Comparison of ENCODE assay signal across 12 cellular contexts in genomic region chrX:11663875-11664210, GRCh38. TPM values are rescaled to one million over a fixed set of nuclear protein-coding genes. Genes with fewer than 3 reads are reported as not detected.
DNase-seq lines count a peak whose midpoint lies in the region; ATAC-seq and TF ChIP-seq lines count a peak whose summit lies in the region.
"Had no signal": no experiment of that assay in that cellular context is flagged by ENCODE, and none has a peak within 500 bp of the region (broad histone marks: within the 10 kb centered on the region; RNA-seq: fewer than 3 reads in every experiment).

No MANE protein-coding gene starts in this region.

- H3K27me3 ChIP-seq in iPS-15b (ENCODE audit: control insufficient read depth, insufficient read depth, low read length) (peaks cover 88% of the 10 kb centered on the region), gastrocnemius medialis (no peaks in the 10 kb centered on the region)

- H3K36me3 ChIP-seq in iPS-15b (ENCODE audit: control insufficient read depth, insufficient read depth, low read length) (no peaks in the 10 kb centered on the region), gastrocnemius medialis (no peaks in the 10 kb centered on the region)

- H3K4me3 ChIP-seq in iPS-15b (ENCODE audit: low read depth, low read length) (peak overlapping the region; percentile 75), gastrocnemius medialis (peak overlapping the region; percentile 61 to 75 (median 70))

- H3K9ac ChIP-seq in iPS-15b (ENCODE audit: low read depth, low read length) = no peak overlapping the region

- H3K9me3 ChIP-seq in iPS-15b (ENCODE audit: control insufficient read depth, insufficient read depth, low read length) (no peaks in the 10 kb centered on the region), gastrocnemius medialis (no peaks in the 10 kb centered on the region)

- in situ Hi-C loops in gastrocnemius medialis (cut with MboI; ENCODE audit: low sequenced_read_pairs in 4 of 4) (no loop called here), G401 (cut with HindIII; ENCODE audit: low sequenced_read_pairs) (no loop called here)

- H3K9me3 Mint-ChIP-seq in WTC11 = no peaks in the 10 kb centered on the region

- H3K27ac ChIP-seq in gastrocnemius medialis = peak overlapping the region; percentile 76 to 82 (median 80)

- ATAC-seq in WTC11 (no peak), gastrocnemius medialis (no peak), GM21367 (IDR thresholded peaks at IDR 0.05; ENCODE audit: unreplicated experiment) (no peak)

- TF ChIP-seq CTCF in GM12872 (IDR thresholded peaks at IDR 0.05; ENCODE audit: insufficient read depth, low read depth, low read length) (peak; percentile 55; the same call in 2 of the 3 replicates), WTC11 (IDR thresholded peaks at IDR 0.05) (no peak), gastrocnemius medialis (IDR thresholded peaks at IDR 0.05 in 4 of 5, conservative IDR thresholded peaks at IDR 0.05 in 1 of 5) (peak in 1 of 5 experiments; percentile 24)

- no peaks in the 10 kb centered on the region for H3K36me3 Mint-ChIP-seq in WTC11

- intact Hi-C loops in gastrocnemius medialis (cut with DNase I; ENCODE audit: low total_unique reads) = no loop called here

- DNase-seq in WTC11 (ENCODE audit: low spot score) = peak; percentile 7
- no peak for DNase-seq in gastrocnemius medialis
- no peak for DNase-seq in DMS153 treated with DMSO at 0.1 percent for 48 hours (lab: John Stamatoyannopoulos, UW; ENCODE audit: unreplicated experiment)
- DNase-seq in stimulated activated naive CD4-positive, alpha-beta T cell treated with Interleukin-2 at 50 U/mL for 16 hours (lab: John Stamatoyannopoulos, UW) = no peak
- DNase-seq in G401 (ENCODE audit: low spot score) = no peak
- DNase-seq: activated CD4-positive, alpha-beta T cell treated with anti-CD3 and anti-CD28 coated beads for 1 hour; amniotic stem cell; NCI-H187 had no signal

- H3K4me3 Mint-ChIP-seq in WTC11 = peak overlapping the region; percentile 75

- H3K4me1 ChIP-seq in iPS-15b (ENCODE audit: control insufficient read depth, insufficient read depth, low read length) (no peaks in the 10 kb centered on the region), gastrocnemius medialis (no peaks in the 10 kb centered on the region)

- CTCF ChIA-PET in WTC11 (lab: Charles Lee) = no interaction called here

- H3K27me3 Mint-ChIP-seq in WTC11 (ENCODE audit: low read depth) = peaks cover 98% of the 10 kb centered on the region

- peaks cover 16% of the 10 kb centered on the region for H3K4me1 Mint-ChIP-seq in WTC11

- H3K27ac Mint-ChIP-seq in WTC11 = no peak overlapping the region

- POLR2A ChIA-PET in WTC11 (lab: Charles Lee) = no interaction called here

- TF ChIP-seq POLR2A in gastrocnemius medialis (IDR thresholded peaks at IDR 0.05) = no peak

TF ChIP-seq in WTC11, 78 proteins besides CTCF, POLR2A, EP300 and RAD21:
- TF ChIP-seq KAT7 (CRISPR knock-in tag; IDR thresholded peaks at IDR 0.05; ENCODE audit: borderline replicate concordance) = no peak
- TF ChIP-seq ZNF671 (CRISPR knock-in tag; IDR thresholded peaks at IDR 0.05) = no peak
- no peak for TF ChIP-seq ZNF425 (CRISPR knock-in tag; conservative IDR thresholded peaks at IDR 0.05)
- TF ChIP-seq ZMAT4 (CRISPR knock-in tag; IDR thresholded peaks at IDR 0.05) = no peak
- no peak for TF ChIP-seq CDX4 (CRISPR knock-in tag; IDR thresholded peaks at IDR 0.05; ENCODE audit: borderline replicate concordance)

RNA-seq across cellular contexts. Expression of gene ARHGAP6, which starts 1.9 kb away (rescaled TPM):
- total RNA-seq in WTC11 (2021) = 0.55 to 1.0 TPM (median 0.89 TPM) in 3 replicates
- total RNA-seq in gastrocnemius medialis = 10 to 100 TPM; 10.7 to 18.0 (median 14.9) TPM
- not detected in 2 replicates for total RNA-seq in G401 (2014; rRNA removed; shearing (Covaris generic))
- total RNA-seq: RPMI7951 had no signal
